Comparison of ENCODE assay signal across 1 cellular context in the genomic region with DNA sequence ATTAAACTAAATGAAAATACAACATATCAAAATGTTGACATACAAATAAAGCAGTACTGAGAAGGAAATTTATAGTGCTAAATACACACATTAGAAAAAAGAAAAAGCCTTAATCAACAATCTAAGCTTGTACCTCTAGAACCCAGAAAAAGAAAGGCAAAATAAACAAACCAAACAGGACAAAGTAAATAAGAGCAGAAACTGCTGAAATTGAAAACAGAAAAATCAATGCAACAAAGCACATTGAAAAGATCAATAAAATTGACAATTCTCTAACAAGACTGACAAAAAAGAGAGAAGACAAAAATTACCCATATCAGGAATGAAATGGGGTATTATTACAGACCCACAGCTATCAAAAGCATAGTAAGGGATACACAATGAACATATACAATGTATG.
TF ChIP-seq lines count a peak whose summit lies in the region.

No MANE protein-coding gene starts in this region.

TF ChIP-seq in GM23338, 12 proteins besides CTCF, POLR2A, EP300 and RAD21:
- TF ChIP-seq CREB1 (CRISPR knock-in tag; IDR thresholded peaks at IDR 0.05; ENCODE audit: low read depth) (no peak), EZH2phosphoT487 (IDR thresholded peaks at IDR 0.05; ENCODE audit: unreplicated experiment) (no peak), POLR2AphosphoS5 (IDR thresholded peaks at IDR 0.05; ENCODE audit: low read depth) (no peak), ZNF114 (CRISPR knock-in tag; IDR thresholded peaks at IDR 0.05) (no peak), NANOG (IDR thresholded peaks at IDR 0.05; ENCODE audit: borderline replicate concordance) (no peak), STAT1 (IDR thresholded peaks at IDR 0.05; ENCODE audit: unreplicated experiment) (no peak), EZH2 (IDR thresholded peaks at IDR 0.05; ENCODE audit: low read depth, unreplicated experiment) (no peak), ZNF331 (CRISPR knock-in tag; IDR thresholded peaks at IDR 0.05; ENCODE audit: low read depth) (no peak)
- TF ChIP-seq, protein P1, sequence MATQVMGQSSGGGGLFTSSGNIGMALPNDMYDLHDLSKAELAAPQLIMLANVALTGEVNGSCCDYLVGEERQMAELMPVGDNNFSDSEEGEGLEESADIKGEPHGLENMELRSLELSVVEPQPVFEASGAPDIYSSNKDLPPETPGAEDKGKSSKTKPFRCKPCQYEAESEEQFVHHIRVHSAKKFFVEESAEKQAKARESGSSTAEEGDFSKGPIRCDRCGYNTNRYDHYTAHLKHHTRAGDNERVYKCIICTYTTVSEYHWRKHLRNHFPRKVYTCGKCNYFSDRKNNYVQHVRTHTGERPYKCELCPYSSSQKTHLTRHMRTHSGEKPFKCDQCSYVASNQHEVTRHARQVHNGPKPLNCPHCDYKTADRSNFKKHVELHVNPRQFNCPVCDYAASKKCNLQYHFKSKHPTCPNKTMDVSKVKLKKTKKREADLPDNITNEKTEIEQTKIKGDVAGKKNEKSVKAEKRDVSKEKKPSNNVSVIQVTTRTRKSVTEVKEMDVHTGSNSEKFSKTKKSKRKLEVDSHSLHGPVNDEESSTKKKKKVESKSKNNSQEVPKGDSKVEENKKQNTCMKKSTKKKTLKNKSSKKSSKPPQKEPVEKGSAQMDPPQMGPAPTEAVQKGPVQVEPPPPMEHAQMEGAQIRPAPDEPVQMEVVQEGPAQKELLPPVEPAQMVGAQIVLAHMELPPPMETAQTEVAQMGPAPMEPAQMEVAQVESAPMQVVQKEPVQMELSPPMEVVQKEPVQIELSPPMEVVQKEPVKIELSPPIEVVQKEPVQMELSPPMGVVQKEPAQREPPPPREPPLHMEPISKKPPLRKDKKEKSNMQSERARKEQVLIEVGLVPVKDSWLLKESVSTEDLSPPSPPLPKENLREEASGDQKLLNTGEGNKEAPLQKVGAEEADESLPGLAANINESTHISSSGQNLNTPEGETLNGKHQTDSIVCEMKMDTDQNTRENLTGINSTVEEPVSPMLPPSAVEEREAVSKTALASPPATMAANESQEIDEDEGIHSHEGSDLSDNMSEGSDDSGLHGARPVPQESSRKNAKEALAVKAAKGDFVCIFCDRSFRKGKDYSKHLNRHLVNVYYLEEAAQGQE (IDR thresholded peaks at IDR 0.05; ENCODE audit: unreplicated experiment) = no peak
- TF ChIP-seq, protein P2, sequence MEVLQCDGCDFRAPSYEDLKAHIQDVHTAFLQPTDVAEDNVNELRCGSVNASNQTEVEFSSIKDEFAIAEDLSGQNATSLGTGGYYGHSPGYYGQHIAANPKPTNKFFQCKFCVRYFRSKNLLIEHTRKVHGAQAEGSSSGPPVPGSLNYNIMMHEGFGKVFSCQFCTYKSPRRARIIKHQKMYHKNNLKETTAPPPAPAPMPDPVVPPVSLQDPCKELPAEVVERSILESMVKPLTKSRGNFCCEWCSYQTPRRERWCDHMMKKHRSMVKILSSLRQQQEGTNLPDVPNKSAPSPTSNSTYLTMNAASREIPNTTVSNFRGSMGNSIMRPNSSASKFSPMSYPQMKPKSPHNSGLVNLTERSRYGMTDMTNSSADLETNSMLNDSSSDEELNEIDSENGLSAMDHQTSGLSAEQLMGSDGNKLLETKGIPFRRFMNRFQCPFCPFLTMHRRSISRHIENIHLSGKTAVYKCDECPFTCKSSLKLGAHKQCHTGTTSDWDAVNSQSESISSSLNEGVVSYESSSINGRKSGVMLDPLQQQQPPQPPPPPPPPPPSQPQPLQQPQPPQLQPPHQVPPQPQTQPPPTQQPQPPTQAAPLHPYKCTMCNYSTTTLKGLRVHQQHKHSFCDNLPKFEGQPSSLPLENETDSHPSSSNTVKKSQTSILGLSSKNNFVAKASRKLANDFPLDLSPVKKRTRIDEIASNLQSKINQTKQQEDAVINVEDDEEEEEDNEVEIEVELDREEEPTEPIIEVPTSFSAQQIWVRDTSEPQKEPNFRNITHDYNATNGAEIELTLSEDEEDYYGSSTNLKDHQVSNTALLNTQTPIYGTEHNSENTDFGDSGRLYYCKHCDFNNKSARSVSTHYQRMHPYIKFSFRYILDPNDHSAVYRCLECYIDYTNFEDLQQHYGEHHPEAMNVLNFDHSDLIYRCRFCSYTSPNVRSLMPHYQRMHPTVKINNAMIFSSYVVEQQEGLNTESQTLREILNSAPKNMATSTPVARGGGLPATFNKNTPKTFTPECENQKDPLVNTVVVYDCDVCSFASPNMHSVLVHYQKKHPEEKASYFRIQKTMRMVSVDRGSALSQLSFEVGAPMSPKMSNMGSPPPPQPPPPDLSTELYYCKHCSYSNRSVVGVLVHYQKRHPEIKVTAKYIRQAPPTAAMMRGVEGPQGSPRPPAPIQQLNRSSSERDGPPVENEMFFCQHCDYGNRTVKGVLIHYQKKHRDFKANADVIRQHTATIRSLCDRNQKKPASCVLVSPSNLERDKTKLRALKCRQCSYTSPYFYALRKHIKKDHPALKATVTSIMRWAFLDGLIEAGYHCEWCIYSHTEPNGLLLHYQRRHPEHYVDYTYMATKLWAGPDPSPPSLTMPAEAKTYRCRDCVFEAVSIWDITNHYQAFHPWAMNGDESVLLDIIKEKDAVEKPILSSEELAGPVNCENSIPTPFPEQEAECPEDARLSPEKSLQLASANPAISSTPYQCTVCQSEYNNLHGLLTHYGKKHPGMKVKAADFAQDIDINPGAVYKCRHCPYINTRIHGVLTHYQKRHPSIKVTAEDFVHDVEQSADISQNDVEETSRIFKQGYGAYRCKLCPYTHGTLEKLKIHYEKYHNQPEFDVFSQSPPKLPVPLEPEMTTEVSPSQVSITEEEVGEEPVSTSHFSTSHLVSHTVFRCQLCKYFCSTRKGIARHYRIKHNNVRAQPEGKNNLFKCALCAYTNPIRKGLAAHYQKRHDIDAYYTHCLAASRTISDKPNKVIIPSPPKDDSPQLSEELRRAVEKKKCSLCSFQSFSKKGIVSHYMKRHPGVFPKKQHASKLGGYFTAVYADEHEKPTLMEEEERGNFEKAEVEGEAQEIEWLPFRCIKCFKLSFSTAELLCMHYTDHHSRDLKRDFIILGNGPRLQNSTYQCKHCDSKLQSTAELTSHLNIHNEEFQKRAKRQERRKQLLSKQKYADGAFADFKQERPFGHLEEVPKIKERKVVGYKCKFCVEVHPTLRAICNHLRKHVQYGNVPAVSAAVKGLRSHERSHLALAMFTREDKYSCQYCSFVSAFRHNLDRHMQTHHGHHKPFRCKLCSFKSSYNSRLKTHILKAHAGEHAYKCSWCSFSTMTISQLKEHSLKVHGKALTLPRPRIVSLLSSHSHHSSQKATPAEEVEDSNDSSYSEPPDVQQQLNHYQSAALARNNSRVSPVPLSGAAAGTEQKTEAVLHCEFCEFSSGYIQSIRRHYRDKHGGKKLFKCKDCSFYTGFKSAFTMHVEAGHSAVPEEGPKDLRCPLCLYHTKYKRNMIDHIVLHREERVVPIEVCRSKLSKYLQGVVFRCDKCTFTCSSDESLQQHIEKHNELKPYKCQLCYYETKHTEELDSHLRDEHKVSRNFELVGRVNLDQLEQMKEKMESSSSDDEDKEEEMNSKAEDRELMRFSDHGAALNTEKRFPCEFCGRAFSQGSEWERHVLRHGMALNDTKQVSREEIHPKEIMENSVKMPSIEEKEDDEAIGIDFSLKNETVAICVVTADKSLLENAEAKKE (CRISPR knock-in tag; IDR thresholded peaks at IDR 0.05) = no peak
- TF ChIP-seq, protein P3, sequence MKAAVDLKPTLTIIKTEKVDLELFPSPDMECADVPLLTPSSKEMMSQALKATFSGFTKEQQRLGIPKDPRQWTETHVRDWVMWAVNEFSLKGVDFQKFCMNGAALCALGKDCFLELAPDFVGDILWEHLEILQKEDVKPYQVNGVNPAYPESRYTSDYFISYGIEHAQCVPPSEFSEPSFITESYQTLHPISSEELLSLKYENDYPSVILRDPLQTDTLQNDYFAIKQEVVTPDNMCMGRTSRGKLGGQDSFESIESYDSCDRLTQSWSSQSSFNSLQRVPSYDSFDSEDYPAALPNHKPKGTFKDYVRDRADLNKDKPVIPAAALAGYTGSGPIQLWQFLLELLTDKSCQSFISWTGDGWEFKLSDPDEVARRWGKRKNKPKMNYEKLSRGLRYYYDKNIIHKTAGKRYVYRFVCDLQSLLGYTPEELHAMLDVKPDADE (IDR thresholded peaks at IDR 0.05) = no peak
